Comparison of ENCODE assay signal across 13 cellular contexts in the genomic region with DNA sequence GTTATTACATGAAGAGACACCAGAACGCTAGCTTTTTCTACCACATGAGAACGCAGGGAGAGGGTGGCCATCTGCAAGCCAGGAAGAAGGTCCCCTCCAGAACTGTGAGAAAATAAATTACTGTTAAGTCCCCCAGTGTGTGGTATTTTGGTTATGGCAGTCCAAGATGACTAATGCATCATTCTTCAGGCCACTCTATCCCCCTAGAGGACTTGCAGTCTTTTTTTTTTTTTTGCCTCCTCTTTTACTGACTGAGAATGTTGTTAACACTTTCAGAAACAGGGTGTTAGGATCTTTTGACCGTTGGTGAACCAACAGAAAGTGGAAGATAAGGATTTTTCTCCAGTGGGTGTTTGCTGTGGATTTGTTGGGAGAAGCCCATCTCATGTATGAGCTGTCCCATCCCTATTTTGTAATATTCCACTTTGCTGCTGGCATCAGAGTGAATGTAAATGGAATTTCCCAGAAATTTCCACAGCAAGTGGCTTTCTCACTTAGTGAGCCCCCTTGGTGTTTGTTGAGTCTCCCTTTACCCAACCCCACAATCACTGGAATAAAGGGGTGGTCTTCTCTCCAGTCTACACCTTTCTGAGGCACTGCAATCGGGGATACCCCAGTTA. TPM values are rescaled to one million over a fixed set of nuclear protein-coding genes. Genes with fewer than 3 reads are reported as not detected.
DNase-seq lines count a peak whose midpoint lies in the region; ATAC-seq and TF ChIP-seq lines count a peak whose summit lies in the region.
"Had no signal": no experiment of that assay in that cellular context is flagged by ENCODE, and none has a peak within 500 bp of the region (broad histone marks: within the 10 kb centered on the region; RNA-seq: fewer than 3 reads in every experiment).

No MANE protein-coding gene starts in this region.

- TF ChIP-seq CTCF in MCF 10A (IDR thresholded peaks at IDR 0.05; ENCODE audit: unreplicated experiment) (no peak), breast epithelium (IDR thresholded peaks at IDR 0.05) (no peak)

- H3K36me3 Mint-ChIP-seq in MCF 10A (ENCODE audit: insufficient read depth, unreplicated experiment): peaks cover 9% of the 10 kb centered on the region
- peaks cover 20% of the 10 kb centered on the region for H3K36me3 Mint-ChIP-seq in activated CD4-positive, alpha-beta memory T cell treated with anti-CD3 and anti-CD28 coated beads, Interleukin-2, amount 10 ng/mL, durations not matched to agents 7 days and 5 days (ENCODE audit: low read depth)
- H3K36me3 Mint-ChIP-seq: IgD-negative memory B cell had no signal

- no peaks in the 10 kb centered on the region for H3K27me3 Mint-ChIP-seq in MCF 10A (ENCODE audit: insufficient read depth, unreplicated experiment)
- no peaks in the 10 kb centered on the region for H3K27me3 Mint-ChIP-seq in activated CD4-positive, alpha-beta memory T cell treated with anti-CD3 and anti-CD28 coated beads, Interleukin-2, amount 10 ng/mL, durations not matched to agents 7 days and 5 days
- H3K27me3 Mint-ChIP-seq: IgD-negative memory B cell had no signal

- no peak overlapping the region for H3K4me3 ChIP-seq in breast epithelium
- H3K4me3 ChIP-seq: prostate gland had no signal

- BruUV-seq in MCF 10A (replicated peaks; lab: Mats Ljungman, UMichigan): no TSS peak

- H3K27me3 ChIP-seq in breast epithelium: no peaks in the 10 kb centered on the region

- POLR2A ChIA-PET in MCF 10A (lab: Yijun Ruan, JAX): interaction anchor here (0.7 to 1.0 kb wide), 3 partner anchors 19 to 56 kb away, joined by 3 to 6 read pairs (median 3); no protein-coding TSS in a partner anchor
- POLR2A ChIA-PET in activated CD4-positive, alpha-beta memory T cell treated with anti-CD3 and anti-CD28 coated beads, Interleukin-2, amount 10 ng/mL, durations not matched to agents 7 days and 5 days (lab: Charles Lee): interaction anchor here (1.2 kb wide), 1 partner anchor 89 kb away, joined by 3 read pairs; the partner anchor contains the start of gene EIF5

- H3K4me3 Mint-ChIP-seq in MCF 10A (ENCODE audit: unreplicated experiment): no peak overlapping the region
- H3K4me3 Mint-ChIP-seq in activated CD4-positive, alpha-beta memory T cell treated with anti-CD3 and anti-CD28 coated beads, Interleukin-2, amount 10 ng/mL, durations not matched to agents 7 days and 5 days: no peak overlapping the region
- H3K4me3 Mint-ChIP-seq: IgD-negative memory B cell had no signal

- CTCF ChIA-PET in MCF 10A (lab: Yijun Ruan, JAX): interaction anchor here (0.6 to 0.9 kb wide), 3 partner anchors 14 to 32 kb away, joined by 3 to 4 read pairs (median 4); no protein-coding TSS in a partner anchor
- CTCF ChIA-PET in activated CD4-positive, alpha-beta memory T cell treated with anti-CD3 and anti-CD28 coated beads, Interleukin-2, amount 10 ng/mL, durations not matched to agents 7 days and 5 days (lab: Charles Lee): no interaction called here

- intact Hi-C loops in MCF 10A (cut with micrococcal nuclease): no loop called here
- intact Hi-C loops in breast epithelium (cut with DNase I; ENCODE audit: low total_unique reads): no loop called here

- DNase-seq in MCF 10A (ENCODE audit: unreplicated experiment) (peak; percentile 17), breast epithelium (ENCODE audit: low spot score in 2 of 2) (no peak), astrocyte of the hippocampus (ENCODE audit: low read depth, low spot score) (peak; percentile 81), kidney tubule cell (ENCODE audit: low spot score) (peak; percentile 33), SKM-1 treated with dmso at 0.1 percent for 144 hours (lab: John Stamatoyannopoulos, UW; ENCODE audit: unreplicated experiment) (no peak)
- DNase-seq in activated CD4-positive, alpha-beta memory T cell treated with anti-CD3 and anti-CD28 coated beads, Interleukin-2, amount 10 ng/mL, durations not matched to agents 7 days and 5 days: no peak
- no peak for DNase-seq in activated CD4-positive, alpha-beta T cell treated with anti-CD3 and anti-CD28 coated beads for 48 hours
- DNase-seq: activated CD4-positive, alpha-beta T cell treated with anti-CD3 and anti-CD28 coated beads, Interleukin-2, amount 50 U/mL, for 48 hours; NCI-H446 treated with DMSO at 0.1 percent for 48 hours; SHP77 treated with DMSO at 0.1 percent for 48 hours had no signal

- peaks cover 13% of the 10 kb centered on the region for H3K4me1 Mint-ChIP-seq in MCF 10A (ENCODE audit: insufficient read depth, unreplicated experiment)
- H3K4me1 Mint-ChIP-seq in activated CD4-positive, alpha-beta memory T cell treated with anti-CD3 and anti-CD28 coated beads, Interleukin-2, amount 10 ng/mL, durations not matched to agents 7 days and 5 days: peaks cover 24% of the 10 kb centered on the region

- no peak for TF ChIP-seq POLR2A in breast epithelium (IDR thresholded peaks at IDR 0.05)

- no peak overlapping the region for H3K27ac ChIP-seq in breast epithelium

- H3K27ac Mint-ChIP-seq in MCF 10A (ENCODE audit: low read depth, unreplicated experiment): peak overlapping the region; percentile 25
- H3K27ac Mint-ChIP-seq in activated CD4-positive, alpha-beta memory T cell treated with anti-CD3 and anti-CD28 coated beads, Interleukin-2, amount 10 ng/mL, durations not matched to agents 7 days and 5 days: no peak overlapping the region
- H3K27ac Mint-ChIP-seq: IgD-negative memory B cell had no signal

- no peak for ATAC-seq in GM21825 (IDR thresholded peaks at IDR 0.05; ENCODE audit: unreplicated experiment)

- H3K4me1 ChIP-seq in breast epithelium: no peaks in the 10 kb centered on the region

- H3K9me3 Mint-ChIP-seq in MCF 10A (ENCODE audit: unreplicated experiment): no peaks in the 10 kb centered on the region
- no peaks in the 10 kb centered on the region for H3K9me3 Mint-ChIP-seq in activated CD4-positive, alpha-beta memory T cell treated with anti-CD3 and anti-CD28 coated beads, Interleukin-2, amount 10 ng/mL, durations not matched to agents 7 days and 5 days
- H3K9me3 Mint-ChIP-seq: IgD-negative memory B cell had no signal

- no peaks in the 10 kb centered on the region for H3K9me3 ChIP-seq in breast epithelium
- H3K9me3 ChIP-seq: prostate gland had no signal

- H3K36me3 ChIP-seq in breast epithelium: no peaks in the 10 kb centered on the region
- H3K36me3 ChIP-seq: prostate gland had no signal

RNA-seq across cellular contexts. Expression of gene MARK3, which starts 37.9 kb away (rescaled TPM):
- total RNA-seq in MCF 10A (2022): 102 and 130 TPM in 2 replicates
- total RNA-seq in breast epithelium: 100 to 1,000 TPM in 1 of 3 donors, 10 to 100 TPM in 2; 70.2 to 107 (median 87.5) TPM
- 10 to 100 TPM; 76.0 to 84.2 TPM for total RNA-seq in activated CD4-positive, alpha-beta memory T cell treated with anti-CD3 and anti-CD28 coated beads, Interleukin-2, amount 10 ng/mL, durations not matched to agents 7 days and 5 days

Comparison
In these comparisons a context has a peak if more than half of its experiments do, and no peak if none do; other contexts are left out.
1. DNase-seq: peak in MCF 10A (single experiment), astrocyte of the hippocampus (single experiment) and kidney tubule cell (single experiment); none in breast epithelium (0 of 2), SKM-1 treated with dmso at 0.1 percent for 144 hours (single experiment), activated CD4-positive, alpha-beta memory T cell treated with anti-CD3 and anti-CD28 coated beads, Interleukin-2, amount 10 ng/mL, durations not matched to agents 7 days and 5 days (single experiment) and activated CD4-positive, alpha-beta T cell treated with anti-CD3 and anti-CD28 coated beads for 48 hours (single experiment).